ENCODE assay signal across 9 cellular contexts in genomic region chr19:45528744-45529453, GRCh38. TPM values are rescaled to one million over a fixed set of nuclear protein-coding genes. Genes with fewer than 3 reads are reported as not detected.
DNase-seq lines count a peak whose midpoint lies in the region; ATAC-seq and TF ChIP-seq lines count a peak whose summit lies in the region.
"Had no signal": no experiment of that assay in that cellular context is flagged by ENCODE, and none has a peak within 500 bp of the region (broad histone marks: within the 10 kb centered on the region; RNA-seq: fewer than 3 reads in every experiment).

No MANE protein-coding gene starts in this region.

- H3K36me3 ChIP-seq in SK-N-MC (ENCODE audit: insufficient read depth, low read length) (peaks cover 4% of the 10 kb centered on the region; the same call in 1 of the 2 replicates), tibial artery (peaks cover 24 to 32% (median 30%) of the 10 kb centered on the region in 3 donors)

- POLR2A ChIA-PET in activated CD4-positive, alpha-beta T cell treated with anti-CD3 and anti-CD28 coated beads for 36 hours (lab: Charles Lee) = no interaction called here

- DNase-seq in activated CD4-positive, alpha-beta T cell treated with anti-CD3 and anti-CD28 coated beads for 36 hours = peak; percentile 44
- DNase-seq in activated CD4-positive, alpha-beta T cell treated with anti-CD3 and anti-CD28 coated beads, Interleukin-2, amount 50 U/mL, for 1 hour = no peak
- DNase-seq in SK-N-MC (ENCODE audit: low read depth, low spot score) (no peak), left ventricle myocardium superior (no peak), putamen (ENCODE audit: low spot score) (peak; percentile 73), tibial artery (no peak), HFFc6 (no peak)

- CTCF ChIA-PET in activated CD4-positive, alpha-beta T cell treated with anti-CD3 and anti-CD28 coated beads for 36 hours (lab: Charles Lee) = interaction anchor here (0.6 to 1.2 kb wide), 7 partner anchors 9 to 217 kb away, joined by 3 to 4 read pairs (median 3); no protein-coding TSS in a partner anchor

- TF ChIP-seq CTCF in tibial artery (IDR thresholded peaks at IDR 0.05) (no peak), HFFc6 (IDR thresholded peaks at IDR 0.05) (no peak)

- H3K27ac Mint-ChIP-seq in activated CD4-positive, alpha-beta T cell treated with anti-CD3 and anti-CD28 coated beads for 36 hours = no peak overlapping the region
- no peak overlapping the region for H3K27ac Mint-ChIP-seq in HFFc6

- no peaks in the 10 kb centered on the region for H3K9me3 Mint-ChIP-seq in activated CD4-positive, alpha-beta T cell treated with anti-CD3 and anti-CD28 coated beads for 36 hours (ENCODE audit: low read depth)
- H3K9me3 Mint-ChIP-seq in HFFc6 = peaks cover 10% of the 10 kb centered on the region

- peak; percentile 48 for ATAC-seq in activated CD4-positive, alpha-beta T cell treated with anti-CD3 and anti-CD28 coated beads for 36 hours
- ATAC-seq in left ventricle myocardium superior = peak; percentile 24
- ATAC-seq in GM18498 (IDR thresholded peaks at IDR 0.05; ENCODE audit: unreplicated experiment) = no peak

- H3K4me3 ChIP-seq in SK-N-MC = peak overlapping the region; percentile 66
- no peak overlapping the region for H3K4me3 ChIP-seq in tibial artery
- H3K4me3 ChIP-seq: BLaER1 had no signal

- peaks cover 2% of the 10 kb centered on the region for H3K27me3 Mint-ChIP-seq in activated CD4-positive, alpha-beta T cell treated with anti-CD3 and anti-CD28 coated beads for 36 hours
- peaks cover 14% of the 10 kb centered on the region for H3K27me3 Mint-ChIP-seq in HFFc6 (ENCODE audit: insufficient read depth)

- intact Hi-C loops in activated CD4-positive, alpha-beta T cell treated with anti-CD3 and anti-CD28 coated beads for 36 hours (cut with DNase I, micrococcal nuclease) = no loop called here
- intact Hi-C loops in left ventricle myocardium superior (cut with micrococcal nuclease) = no loop called here
- intact Hi-C loops in tibial artery (cut with DNase I; ENCODE audit: low total_unique reads) = no loop called here

- H3K9me3 ChIP-seq in SK-N-MC (ENCODE audit: low read depth, low read length) (no peaks in the 10 kb centered on the region), tibial artery (no peaks in the 10 kb centered on the region)

- H3K4me1 ChIP-seq in tibial artery = peaks cover 0 to 30% (median 16%) of the 10 kb centered on the region in 4 donors

- H3K4me1 Mint-ChIP-seq in activated CD4-positive, alpha-beta T cell treated with anti-CD3 and anti-CD28 coated beads for 36 hours = peaks cover 11% of the 10 kb centered on the region
- peaks cover 17% of the 10 kb centered on the region for H3K4me1 Mint-ChIP-seq in HFFc6 (ENCODE audit: low read depth)

- no peak overlapping the region for H3K27ac ChIP-seq in SK-N-MC
- no peak overlapping the region for H3K27ac ChIP-seq in tibial artery
- H3K27ac ChIP-seq: BLaER1 had no signal

- H3K9ac ChIP-seq in SK-N-MC (ENCODE audit: insufficient read length) = no peak overlapping the region
- H3K9ac ChIP-seq: BLaER1 had no signal

- peaks cover 36% of the 10 kb centered on the region for H3K36me3 Mint-ChIP-seq in activated CD4-positive, alpha-beta T cell treated with anti-CD3 and anti-CD28 coated beads for 36 hours (ENCODE audit: low read depth)
- H3K36me3 Mint-ChIP-seq in HFFc6 (ENCODE audit: low read depth) = peaks cover 45% of the 10 kb centered on the region

- peaks cover 0 to 3% of the 10 kb centered on the region in 2 donors for H3K27me3 ChIP-seq in tibial artery
- H3K27me3 ChIP-seq: BLaER1 had no signal

- H3K4me3 Mint-ChIP-seq in activated CD4-positive, alpha-beta T cell treated with anti-CD3 and anti-CD28 coated beads for 36 hours = no peak overlapping the region
- no peak overlapping the region for H3K4me3 Mint-ChIP-seq in HFFc6

RNA-seq across cellular contexts. Expression of gene VASP, which starts 21.6 kb away (rescaled TPM):
- total RNA-seq in activated CD4-positive, alpha-beta T cell treated with anti-CD3 and anti-CD28 coated beads for 36 hours = 100 to 1,000 TPM; 152 to 153 TPM
- 43.3 TPM for total RNA-seq in left ventricle myocardium superior
- total RNA-seq in HFFc6 (2021; fragmentation: NEBNext Ultra II Directional; extraction: Animal tissue kit (Norgen Biotek cat#: 25700)) = 100 to 1,000 TPM; 179 to 199 (median 185) TPM

RNA-seq across cellular contexts. Expression of gene PPM1N, which starts 30.7 kb away (rescaled TPM):
- total RNA-seq in activated CD4-positive, alpha-beta T cell treated with anti-CD3 and anti-CD28 coated beads for 36 hours = 1 to 10 TPM; 2.8 to 3.1 TPM
- 0.57 TPM for total RNA-seq in left ventricle myocardium superior
- 1 to 10 TPM in 4 of 6 experiments, under 1 TPM in 2; 0.80 to 1.3 (median 1.1) TPM for total RNA-seq in HFFc6 (2021; fragmentation: NEBNext Ultra II Directional; extraction: Animal tissue kit (Norgen Biotek cat#: 25700))

RNA-seq across cellular contexts. Expression of gene RTN2, which starts 32.1 kb away (rescaled TPM):
- total RNA-seq in activated CD4-positive, alpha-beta T cell treated with anti-CD3 and anti-CD28 coated beads for 36 hours = 1 to 10 TPM; 2.0 to 3.2 TPM
- 29.8 TPM for total RNA-seq in left ventricle myocardium superior
- total RNA-seq in HFFc6 (2021; fragmentation: NEBNext Ultra II Directional; extraction: Animal tissue kit (Norgen Biotek cat#: 25700)) = 10 to 100 TPM; 10.3 to 21.3 (median 13.8) TPM

RNA-seq across cellular contexts. Expression of gene OPA3, which starts 55.7 kb away (rescaled TPM):
- total RNA-seq in activated CD4-positive, alpha-beta T cell treated with anti-CD3 and anti-CD28 coated beads for 36 hours = 10 to 100 TPM; 13.8 to 14.4 TPM
- 26.9 TPM for total RNA-seq in left ventricle myocardium superior
- total RNA-seq in HFFc6 (2021; fragmentation: NEBNext Ultra II Directional; extraction: Animal tissue kit (Norgen Biotek cat#: 25700)) = 10 to 100 TPM; 13.3 to 15.5 (median 14.3) TPM

Comparison
In these comparisons a context has a peak if more than half of its experiments do, and no peak if none do; other contexts are left out.
1. DNase-seq: peak in activated CD4-positive, alpha-beta T cell treated with anti-CD3 and anti-CD28 coated beads for 36 hours (single experiment) and putamen (single experiment); none in activated CD4-positive, alpha-beta T cell treated with anti-CD3 and anti-CD28 coated beads, Interleukin-2, amount 50 U/mL, for 1 hour (single experiment), SK-N-MC (single experiment), left ventricle myocardium superior (single experiment), tibial artery (0 of 2) and HFFc6 (single experiment).